ENCODE assay signal across 14 cellular contexts in genomic region chr17:2436516-2436915, GRCh38. TPM values are rescaled to one million over a fixed set of nuclear protein-coding genes. Genes with fewer than 3 reads are reported as not detected.
DNase-seq lines count a peak whose midpoint lies in the region; ATAC-seq and TF ChIP-seq lines count a peak whose summit lies in the region.
"Had no signal": no experiment of that assay in that cellular context is flagged by ENCODE, and none has a peak within 500 bp of the region (broad histone marks: within the 10 kb centered on the region; RNA-seq: fewer than 3 reads in every experiment).

No MANE protein-coding gene starts in this region.

- no peaks in the 10 kb centered on the region; the same call in 1 of the 2 replicates for H3K36me3 ChIP-seq in MM.1S (replicated peaks; ENCODE audit: insufficient read depth, low read length)
- peaks cover 3% of the 10 kb centered on the region for H3K36me3 ChIP-seq in hepatocyte (replicated peaks; ENCODE audit: insufficient read depth, low read depth)

- H3K27me3 Mint-ChIP-seq in activated T-helper 17 cell treated with anti-CD3 and anti-CD28 coated beads, Interleukin-2, amount 50 U/mL, for 72 hours, result no peaks in the 10 kb centered on the region
- H3K27me3 Mint-ChIP-seq in neural crest cell (ENCODE audit: low read depth), result no peaks in the 10 kb centered on the region
- H3K27me3 Mint-ChIP-seq in activated CD4-positive, alpha-beta memory T cell treated with anti-CD3 and anti-CD28 coated beads, Interleukin-2, amount 10 ng/mL, durations not matched to agents 7 days and 5 days, result no peaks in the 10 kb centered on the region
- H3K27me3 Mint-ChIP-seq: activated CD4-positive, alpha-beta T cell treated with anti-CD3 and anti-CD28 coated beads, Interleukin-2, amount 10 ng/mL, durations not matched to agents 24 days and 14 days had no signal

- H3K9ac ChIP-seq in MM.1S (ENCODE audit: low read length), result no peak overlapping the region

- 0 out of 2 replicates have a peak, but pooled peaks cover 2% of the 10 kb centered on the region for H3F3A ChIP-seq in MM.1S (ENCODE audit: insufficient read depth, low read length)

- H3K79me2 ChIP-seq in MM.1S (ENCODE audit: low read length) (no peaks in the 10 kb centered on the region), hepatocyte (peaks cover 3% of the 10 kb centered on the region)

- CTCF ChIA-PET in activated CD4-positive, alpha-beta memory T cell treated with anti-CD3 and anti-CD28 coated beads, Interleukin-2, amount 10 ng/mL, durations not matched to agents 7 days and 5 days (lab: Charles Lee), result no interaction called here

- H3K4me3 ChIP-seq in MM.1S (ENCODE audit: low read length) (no peak overlapping the region), hepatocyte (no peak overlapping the region)
- H3K4me3 ChIP-seq: testis had no signal

- no peaks in the 10 kb centered on the region for H3K9me3 Mint-ChIP-seq in activated T-helper 17 cell treated with anti-CD3 and anti-CD28 coated beads, Interleukin-2, amount 50 U/mL, for 72 hours
- no peaks in the 10 kb centered on the region for H3K9me3 Mint-ChIP-seq in neural crest cell
- H3K9me3 Mint-ChIP-seq in activated CD4-positive, alpha-beta memory T cell treated with anti-CD3 and anti-CD28 coated beads, Interleukin-2, amount 10 ng/mL, durations not matched to agents 7 days and 5 days, result no peaks in the 10 kb centered on the region
- H3K9me3 Mint-ChIP-seq: activated CD4-positive, alpha-beta T cell treated with anti-CD3 and anti-CD28 coated beads, Interleukin-2, amount 10 ng/mL, durations not matched to agents 24 days and 14 days had no signal

- TF ChIP-seq CTCF in MM.1S (IDR thresholded peaks at IDR 0.05; ENCODE audit: low read length) (no peak), neural crest cell (conservative IDR thresholded peaks at IDR 0.05) (no peak), hepatocyte (IDR thresholded peaks at IDR 0.05; ENCODE audit: poor library complexity) (no peak)

- no peak overlapping the region for H3K4me3 Mint-ChIP-seq in activated T-helper 17 cell treated with anti-CD3 and anti-CD28 coated beads, Interleukin-2, amount 50 U/mL, for 72 hours
- no peak overlapping the region for H3K4me3 Mint-ChIP-seq in neural crest cell
- no peak overlapping the region for H3K4me3 Mint-ChIP-seq in activated CD4-positive, alpha-beta memory T cell treated with anti-CD3 and anti-CD28 coated beads, Interleukin-2, amount 10 ng/mL, durations not matched to agents 7 days and 5 days
- H3K4me3 Mint-ChIP-seq: activated CD4-positive, alpha-beta T cell treated with anti-CD3 and anti-CD28 coated beads, Interleukin-2, amount 10 ng/mL, durations not matched to agents 24 days and 14 days had no signal

- H2AFZ ChIP-seq in MM.1S (ENCODE audit: low read length), result no peak overlapping the region
- H2AFZ ChIP-seq in hepatocyte, result no peak overlapping the region

- peaks cover 88% of the 10 kb centered on the region for H3K36me3 Mint-ChIP-seq in activated T-helper 17 cell treated with anti-CD3 and anti-CD28 coated beads, Interleukin-2, amount 50 U/mL, for 72 hours (ENCODE audit: low read depth)
- H3K36me3 Mint-ChIP-seq in neural crest cell (ENCODE audit: low read depth), result peaks cover 18% of the 10 kb centered on the region
- peaks cover 38% of the 10 kb centered on the region for H3K36me3 Mint-ChIP-seq in activated CD4-positive, alpha-beta memory T cell treated with anti-CD3 and anti-CD28 coated beads, Interleukin-2, amount 10 ng/mL, durations not matched to agents 7 days and 5 days (ENCODE audit: low read depth)

- DNase-seq in MM.1S, result peak; percentile 13
- peak; percentile 65 for DNase-seq in NCI-H2107 (lab: John Stamatoyannopoulos, UW)
- no peak for DNase-seq in neural crest cell (ENCODE audit: low read depth, low spot score)
- DNase-seq in activated CD4-positive, alpha-beta memory T cell treated with anti-CD3 and anti-CD28 coated beads, Interleukin-2, amount 10 ng/mL, durations not matched to agents 7 days and 5 days, result no peak
- no peak for DNase-seq in hepatocyte (ENCODE audit: low spot score)
- DNase-seq: activated CD4-positive, alpha-beta T cell treated with anti-CD3 and anti-CD28 coated beads, Interleukin-2, amount 10 ng/mL, durations not matched to agents 24 days and 14 days; activated gamma-delta T cell; central memory CD4-positive, alpha-beta T cell; small intestine; T-helper 2 cell; testis had no signal

- no peaks in the 10 kb centered on the region for H3K27me3 ChIP-seq in MM.1S (replicated peaks; ENCODE audit: insufficient read depth, low read length)
- H3K27me3 ChIP-seq in hepatocyte, result no peaks in the 10 kb centered on the region
- H3K27me3 ChIP-seq: testis had no signal

- no peak for ATAC-seq in activated T-helper 17 cell treated with anti-CD3 and anti-CD28 coated beads, Interleukin-2, amount 50 U/mL, for 72 hours (replicated peaks)
- no peak for ATAC-seq in HG03159 (IDR thresholded peaks at IDR 0.05; ENCODE audit: unreplicated experiment)

- H3K4me1 ChIP-seq in MM.1S (ENCODE audit: low read length) (no peaks in the 10 kb centered on the region), hepatocyte (ENCODE audit: insufficient read depth) (no peaks in the 10 kb centered on the region)

- H3K4me1 Mint-ChIP-seq in activated T-helper 17 cell treated with anti-CD3 and anti-CD28 coated beads, Interleukin-2, amount 50 U/mL, for 72 hours, result peaks cover 5% of the 10 kb centered on the region
- peaks cover 51% of the 10 kb centered on the region for H3K4me1 Mint-ChIP-seq in neural crest cell
- peaks cover 7% of the 10 kb centered on the region for H3K4me1 Mint-ChIP-seq in activated CD4-positive, alpha-beta memory T cell treated with anti-CD3 and anti-CD28 coated beads, Interleukin-2, amount 10 ng/mL, durations not matched to agents 7 days and 5 days

- H4K20me1 ChIP-seq in MM.1S (ENCODE audit: insufficient read depth, low read length), result no peaks in the 10 kb centered on the region
- no peaks in the 10 kb centered on the region for H4K20me1 ChIP-seq in hepatocyte (ENCODE audit: insufficient read depth, poor library complexity, severe bottlenecking)

- H3K9me2 ChIP-seq in MM.1S (replicated peaks; ENCODE audit: insufficient read depth, low read length), result no peaks in the 10 kb centered on the region
- H3K9me2 ChIP-seq in hepatocyte (replicated peaks; ENCODE audit: insufficient read depth), result no peaks in the 10 kb centered on the region

- H3K4me2 ChIP-seq in MM.1S (ENCODE audit: low read depth, low read length), result no peak overlapping the region
- no peak overlapping the region for H3K4me2 ChIP-seq in hepatocyte

- H3K27ac ChIP-seq in MM.1S (ENCODE audit: low read length) (peak overlapping the region; percentile 15; the same call in 1 of the 2 replicates), hepatocyte (no peak overlapping the region)
- H3K27ac ChIP-seq: epithelial cell of prostate, testis had no signal

- peak overlapping the region; percentile 65 for H3K27ac Mint-ChIP-seq in activated T-helper 17 cell treated with anti-CD3 and anti-CD28 coated beads, Interleukin-2, amount 50 U/mL, for 72 hours
- H3K27ac Mint-ChIP-seq in neural crest cell (ENCODE audit: unreplicated experiment), result peak overlapping the region; percentile 98
- no peak overlapping the region for H3K27ac Mint-ChIP-seq in activated CD4-positive, alpha-beta memory T cell treated with anti-CD3 and anti-CD28 coated beads, Interleukin-2, amount 10 ng/mL, durations not matched to agents 7 days and 5 days

- 90% methylated on average over 4 of the region's 4 CpGs for WGBS in hepatocyte (ENCODE audit: low lambda C conversion rate, missing lambda C conversion rate)

- POLR2A ChIA-PET in activated CD4-positive, alpha-beta memory T cell treated with anti-CD3 and anti-CD28 coated beads, Interleukin-2, amount 10 ng/mL, durations not matched to agents 7 days and 5 days (lab: Charles Lee), result no interaction called here

- H3K9me3 ChIP-seq in MM.1S (replicated peaks; ENCODE audit: insufficient read depth, low read length), result no peaks in the 10 kb centered on the region
- H3K9me3 ChIP-seq in hepatocyte (ENCODE audit: low read depth), result no peaks in the 10 kb centered on the region
- H3K9me3 ChIP-seq: testis had no signal

RNA-seq across cellular contexts. Expression of gene MNT, which starts 35.7 kb away (rescaled TPM):
- 10 to 100 TPM; 28.7 to 33.2 TPM for total RNA-seq in activated T-helper 17 cell treated with anti-CD3 and anti-CD28 coated beads, Interleukin-2, amount 50 U/mL, for 72 hours
- total RNA-seq in neural crest cell, result 24.7 and 26.9 TPM in 2 replicates
- 10 to 100 TPM; 29.1 to 29.9 TPM for total RNA-seq in activated CD4-positive, alpha-beta memory T cell treated with anti-CD3 and anti-CD28 coated beads, Interleukin-2, amount 10 ng/mL, durations not matched to agents 7 days and 5 days
- 4.9 and 11.2 TPM in 2 replicates for total RNA-seq in hepatocyte
- 8.9 and 9.9 TPM in 2 replicates for polyA plus RNA-seq in hepatocyte

Comparison
In these comparisons a context has a peak if more than half of its experiments do, and no peak if none do; other contexts are left out.
1. DNase-seq: peak in MM.1S (single experiment) and NCI-H2107 (single experiment); none in neural crest cell (single experiment), activated CD4-positive, alpha-beta memory T cell treated with anti-CD3 and anti-CD28 coated beads, Interleukin-2, amount 10 ng/mL, durations not matched to agents 7 days and 5 days (single experiment) and hepatocyte (single experiment).